23 cellular contexts compared by ENCODE assay signal in genomic region chr2:130389363-130389762, GRCh38. TPM values are rescaled to one million over a fixed set of nuclear protein-coding genes. Genes with fewer than 3 reads are reported as not detected.
A peak's percentile ranks its signal among the peaks of the same experiment; 100 is the strongest.
DNase-seq lines count a peak whose midpoint lies in the region; ATAC-seq and TF ChIP-seq lines count a peak whose summit lies in the region.
"Had no signal": no experiment of that assay in that cellular context is flagged by ENCODE, and none has a peak within 500 bp of the region (broad histone marks: within the 10 kb centered on the region; RNA-seq: fewer than 3 reads in every experiment).

No MANE protein-coding gene starts in this region.

- H3K9ac ChIP-seq in BLaER1 treated with 17β-estradiol and CSF1 and Interleukin-3, amounts not matched to agents 10 nM and 100 nM: no peak overlapping the region

- H3K27me3 Mint-ChIP-seq in nephron (ENCODE audit: low read depth) (peaks cover 7% of the 10 kb centered on the region), T-helper 17 cell (peaks cover 10% of the 10 kb centered on the region)
- H3K27me3 Mint-ChIP-seq: CD8-positive, alpha-beta memory T cell had no signal

- H3K36me3 Mint-ChIP-seq in nephron (ENCODE audit: low read depth) (no peaks in the 10 kb centered on the region), T-helper 17 cell (ENCODE audit: low read depth) (peaks cover 2% of the 10 kb centered on the region)
- H3K36me3 Mint-ChIP-seq: IgD-negative memory B cell had no signal

- peaks cover 42 to 80% (median 50%) of the 10 kb centered on the region in 10 experiments for H3K4me1 ChIP-seq in BLaER1 treated with 17β-estradiol and CSF1 and Interleukin-3, amounts not matched to agents 10 nM and 100 nM
- peaks cover 92% of the 10 kb centered on the region for H3K4me1 ChIP-seq in OCI-LY7 (ENCODE audit: insufficient read depth, low read length, poor library complexity, severe bottlenecking)

- H3K9me2 ChIP-seq in OCI-LY7 (ENCODE audit: insufficient read depth, low read length): no peaks in the 10 kb centered on the region

- peak overlapping the region in 8 of 11 experiments; percentile 37 to 89 (median 72); a peak in 11 of 22 replicates for H3K4me2 ChIP-seq in BLaER1 treated with 17β-estradiol and CSF1 and Interleukin-3, amounts not matched to agents 10 nM and 100 nM
- peak overlapping the region; percentile 91 for H3K4me2 ChIP-seq in OCI-LY7 (ENCODE audit: low read length)

- no peak overlapping the region for H2AFZ ChIP-seq in OCI-LY7 (ENCODE audit: low read length)

- intact Hi-C loops in OCI-LY7 (cut with micrococcal nuclease; ENCODE audit: unreplicated experiment): loop anchor here (5.0 kb wide), 1 partner anchor 207 kb away; the partner anchor contains the start of genes MZT2B and SMPD4

- POLR2A ChIA-PET in OCI-LY7 (lab: Charles Lee): interaction anchor here (1.7 to 10.8 kb wide), 6 partner anchors 12 to 47 kb away, joined by 10 to 209 read pairs (median 28); partner anchors contain the start of genes IMP4 and PTPN18

- peaks cover 0 to 9% (median 0%) of the 10 kb centered on the region in 11 experiments; a peak in 5 of 22 replicates for H3K36me3 ChIP-seq in BLaER1 treated with 17β-estradiol and CSF1 and Interleukin-3, amounts not matched to agents 10 nM and 100 nM
- no peaks in the 10 kb centered on the region for H3K36me3 ChIP-seq in OCI-LY7 (ENCODE audit: insufficient read depth, low read length)
- H3K36me3 ChIP-seq: MG63 had no signal

- H4K20me1 ChIP-seq in BLaER1 treated with 17β-estradiol and CSF1 and Interleukin-3, amounts not matched to agents 10 nM and 100 nM: peaks cover 0 to 11% (median 0%) of the 10 kb centered on the region in 11 experiments; a peak in 3 of 22 replicates
- H4K20me1 ChIP-seq in OCI-LY7 (ENCODE audit: insufficient read depth, low read length): no peaks in the 10 kb centered on the region

- peaks cover 0 to 14% (median 5%) of the 10 kb centered on the region in 11 experiments; a peak in 12 of 22 replicates for H3K27me3 ChIP-seq in BLaER1 treated with 17β-estradiol and CSF1 and Interleukin-3, amounts not matched to agents 10 nM and 100 nM
- H3K27me3 ChIP-seq: MG63 had no signal

- DNase-seq in DMS79 treated with DMSO at 0.1 percent for 48 hours (lab: John Stamatoyannopoulos, UW) (peak; percentile 16), DMS79 (lab: John Stamatoyannopoulos, UW) (no peak), OCI-LY7 (ENCODE audit: low spot score) (no peak), T-helper 17 cell (no peak)
- DNase-seq: AML-193; CD8-positive, alpha-beta memory T cell; HFFc6; Kasumi-1; MG63; NCI-H1048; NCI-H1436 treated with DMSO at 0.1 percent for 48 hours; NCI-H2081 treated with DMSO at 0.1 percent for 48 hours; NCI-H510A; NCI-H748 treated with DMSO at 0.1 percent for 48 hours; NK-92 treated with Interleukin-12 subunit alpha and Interleukin-12 subunit beta, amount 100 ng/mL, for 24 hours; SIG-M5 had no signal

- H3K27ac Mint-ChIP-seq in nephron (no peak overlapping the region), T-helper 17 cell (no peak overlapping the region)
- H3K27ac Mint-ChIP-seq: HFFc6 had no signal

- peaks cover 0 to 14% (median 8%) of the 10 kb centered on the region in 11 experiments; a peak in 5 of 22 replicates for H3K9me3 ChIP-seq in BLaER1 treated with 17β-estradiol and CSF1 and Interleukin-3, amounts not matched to agents 10 nM and 100 nM (replicated peaks in 1 of 11)
- H3K9me3 ChIP-seq in OCI-LY7 (ENCODE audit: low read length): no peaks in the 10 kb centered on the region
- no peaks in the 10 kb centered on the region for H3K9me3 ChIP-seq in T-helper 17 cell (ENCODE audit: control insufficient read depth, low read length, poor library complexity, severe bottlenecking)
- H3K9me3 ChIP-seq: MG63 had no signal

- no peaks in the 10 kb centered on the region for H3K9me3 Mint-ChIP-seq in nephron
- H3K9me3 Mint-ChIP-seq: CD8-positive, alpha-beta memory T cell; HFFc6; IgD-negative memory B cell had no signal

- H3K4me1 Mint-ChIP-seq in nephron (peaks cover 22% of the 10 kb centered on the region), T-helper 17 cell (peaks cover 12% of the 10 kb centered on the region)

- BruUV-seq in OCI-LY7 (replicated peaks; lab: Mats Ljungman, UMichigan): no TSS peak

- no peak for TF ChIP-seq CTCF in OCI-LY7 (conservative IDR thresholded peaks at IDR 0.05; ENCODE audit: low read length)
- TF ChIP-seq CTCF in nephron (IDR thresholded peaks at IDR 0.05; ENCODE audit: unreplicated experiment in 3 of 3): no peak

- H3K79me2 ChIP-seq in OCI-LY7 (ENCODE audit: insufficient read depth, low read depth, low read length): no peaks in the 10 kb centered on the region; the same call in 1 of the 2 replicates

- peak overlapping the region in 1 of 11 experiments; percentile 79; a peak in 2 of 22 replicates for H3K27ac ChIP-seq in BLaER1 treated with 17β-estradiol and CSF1 and Interleukin-3, amounts not matched to agents 10 nM and 100 nM
- H3K27ac ChIP-seq in OCI-LY7 (ENCODE audit: low read depth, low read length, poor library complexity, severe bottlenecking): peak overlapping the region; percentile 100
- H3K27ac ChIP-seq: 22Rv1 had no signal

- peak overlapping the region in 2 of 3 experiments; percentile 42 to 59 for H3K4me3 Mint-ChIP-seq in nephron
- H3K4me3 Mint-ChIP-seq in T-helper 17 cell: no peak overlapping the region
- H3K4me3 Mint-ChIP-seq: HFFc6 had no signal

- H3K4me3 ChIP-seq in BLaER1 treated with 17β-estradiol and CSF1 and Interleukin-3, amounts not matched to agents 10 nM and 100 nM: no peak overlapping the region
- H3K4me3 ChIP-seq in OCI-LY7 (ENCODE audit: low read depth, low read length, poor library complexity, severe bottlenecking): no peak overlapping the region
- H3K4me3 ChIP-seq: MG63 had no signal

- CTCF ChIA-PET in OCI-LY7 (lab: Charles Lee; ENCODE audit: unreplicated experiment): interaction anchor here (1.6 to 3.3 kb wide), 5 partner anchors 10 to 47 kb away, joined by 4 to 14 read pairs (median 8); partner anchors contain the start of gene IMP4

- ATAC-seq in T-helper 17 cell (no peak), GM19328 (IDR thresholded peaks at IDR 0.05; ENCODE audit: unreplicated experiment) (no peak), HG02981 (IDR thresholded peaks at IDR 0.05; ENCODE audit: unreplicated experiment) (no peak)
- ATAC-seq: SK-N-SH treated with all-trans-retinoic acid at 6 μM for 48 hours had no signal

RNA-seq across cellular contexts. Expression of gene PTPN18, which starts 33.5 kb away (rescaled TPM):
- total RNA-seq in OCI-LY7 (2014; rRNA removed; shearing (Covaris generic)): 96.6 and 107 TPM in 2 replicates
- total RNA-seq in OCI-LY7 (2022): 309 and 363 TPM in 2 replicates
- total RNA-seq in T-helper 17 cell: 100 to 1,000 TPM in 1 of 2 donors, 10 to 100 TPM in 1; 53.2 to 102 TPM

RNA-seq across cellular contexts. Expression of gene IMP4, which starts 46.7 kb away (rescaled TPM):
- 265 and 266 TPM in 2 replicates for total RNA-seq in OCI-LY7 (2014; rRNA removed; shearing (Covaris generic))
- 314 and 327 TPM in 2 replicates for total RNA-seq in OCI-LY7 (2022)
- total RNA-seq in T-helper 17 cell: 10 to 100 TPM; 59.3 to 65.6 TPM
